Comparison of ENCODE assay signal across 8 cellular contexts in the genomic region with DNA sequence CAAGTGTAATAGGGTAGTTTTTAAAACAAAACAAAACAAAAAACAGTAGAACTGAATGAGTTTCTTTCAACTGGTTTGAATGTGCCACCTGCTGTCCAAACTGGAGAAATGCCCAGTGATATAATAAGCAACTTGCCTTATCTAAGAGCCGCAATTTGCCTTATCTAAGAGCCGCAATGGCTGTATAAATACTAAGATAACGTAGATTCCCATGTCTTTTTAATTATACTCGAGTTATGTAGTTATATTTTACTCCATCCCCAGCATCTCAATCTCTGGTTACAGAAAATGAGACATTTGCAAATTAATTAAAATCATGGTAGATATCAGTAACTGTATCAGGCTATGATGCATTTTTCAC.
DNase-seq lines count a peak whose midpoint lies in the region; ATAC-seq, FAIRE-seq and TF ChIP-seq lines count a peak whose summit lies in the region.

No MANE protein-coding gene starts in this region.

- H3K79me2 ChIP-seq in OCI-LY1 (ENCODE audit: insufficient read depth, low read length), result no peaks in the 10 kb centered on the region

- H3K4me3 ChIP-seq in BLaER1 (no peak overlapping the region), OCI-LY1 (ENCODE audit: low read depth, low read length, poor library complexity, severe bottlenecking) (no peak overlapping the region)

- DNase-seq in natural killer cell treated with Interleukin-12 subunit alpha and Interleukin-12 subunit beta and Interleukin-15 and Interleukin-18, amount 100 ng/mL, for 72 hours (ENCODE audit: low spot score), result no peak
- DNase-seq in T-helper 2 cell treated with Interferon-gamma antibody and Interleukin-4, amounts not matched to agents 5 μg/mL and 100 μg/mL, for 36 hours (ENCODE audit: low spot score), result no peak

- H3K36me3 ChIP-seq in BLaER1, result peaks cover 44% of the 10 kb centered on the region
- H3K36me3 ChIP-seq in OCI-LY1 (ENCODE audit: insufficient read depth, low read length), result no peaks in the 10 kb centered on the region

- H3K4me3 Mint-ChIP-seq in natural killer cell treated with Interleukin-12 subunit alpha and Interleukin-12 subunit beta and Interleukin-15 and Interleukin-18, amount 100 ng/mL, for 72 hours, result peak overlapping the region; percentile 37
- no peak overlapping the region for H3K4me3 Mint-ChIP-seq in T-helper 2 cell treated with Interferon-gamma antibody and Interleukin-4, amounts not matched to agents 5 μg/mL and 100 μg/mL, for 36 hours

- H3K4me2 ChIP-seq in BLaER1, result peak overlapping the region; percentile 87
- no peak overlapping the region for H3K4me2 ChIP-seq in OCI-LY1 (ENCODE audit: low read length)

- no peaks in the 10 kb centered on the region for H3F3A ChIP-seq in OCI-LY1 (ENCODE audit: insufficient read depth, low read length)

- peak overlapping the region in 1 of 2 donors; percentile 40 for H3K27ac Mint-ChIP-seq in natural killer cell treated with Interleukin-12 subunit alpha and Interleukin-12 subunit beta and Interleukin-15 and Interleukin-18, amount 100 ng/mL, for 72 hours
- H3K27ac Mint-ChIP-seq in T-helper 2 cell treated with Interferon-gamma antibody and Interleukin-4, amounts not matched to agents 5 μg/mL and 100 μg/mL, for 36 hours, result no peak overlapping the region

- no peaks in the 10 kb centered on the region for H3K36me3 Mint-ChIP-seq in natural killer cell treated with Interleukin-12 subunit alpha and Interleukin-12 subunit beta and Interleukin-15 and Interleukin-18, amount 100 ng/mL, for 72 hours
- H3K36me3 Mint-ChIP-seq in T-helper 2 cell treated with Interferon-gamma antibody and Interleukin-4, amounts not matched to agents 5 μg/mL and 100 μg/mL, for 36 hours (ENCODE audit: low read depth), result peaks cover 11% of the 10 kb centered on the region

- ATAC-seq in GM21786 (IDR thresholded peaks at IDR 0.05; ENCODE audit: unreplicated experiment) (peak; percentile 49), GM21381 (IDR thresholded peaks at IDR 0.05; ENCODE audit: unreplicated experiment) (no peak), HG02678 (IDR thresholded peaks at IDR 0.05; ENCODE audit: unreplicated experiment) (no peak)
- ATAC-seq in natural killer cell treated with Interleukin-12 subunit alpha and Interleukin-12 subunit beta and Interleukin-15 and Interleukin-18, amount 100 ng/mL, for 72 hours, result no peak

- H3K9me3 ChIP-seq in BLaER1 (no peaks in the 10 kb centered on the region), OCI-LY1 (ENCODE audit: low read length) (no peaks in the 10 kb centered on the region)

- H3K27ac ChIP-seq in BLaER1 (no peak overlapping the region), OCI-LY1 (ENCODE audit: low read depth, low read length, poor library complexity, severe bottlenecking) (no peak overlapping the region)

- H3K4me1 Mint-ChIP-seq in natural killer cell treated with Interleukin-12 subunit alpha and Interleukin-12 subunit beta and Interleukin-15 and Interleukin-18, amount 100 ng/mL, for 72 hours (ENCODE audit: low read depth in 2 of 2), result peaks cover 34 to 62% of the 10 kb centered on the region in 2 donors
- peaks cover 38% of the 10 kb centered on the region for H3K4me1 Mint-ChIP-seq in T-helper 2 cell treated with Interferon-gamma antibody and Interleukin-4, amounts not matched to agents 5 μg/mL and 100 μg/mL, for 36 hours (ENCODE audit: low read depth)

- FAIRE-seq in endometrium (lab: Jason Lieb, UNC), result peak; percentile 12

- H3K9me3 Mint-ChIP-seq in natural killer cell treated with Interleukin-12 subunit alpha and Interleukin-12 subunit beta and Interleukin-15 and Interleukin-18, amount 100 ng/mL, for 72 hours, result no peaks in the 10 kb centered on the region
- H3K9me3 Mint-ChIP-seq in T-helper 2 cell treated with Interferon-gamma antibody and Interleukin-4, amounts not matched to agents 5 μg/mL and 100 μg/mL, for 36 hours, result no peaks in the 10 kb centered on the region

- H2AFZ ChIP-seq in OCI-LY1 (ENCODE audit: low read length), result no peak overlapping the region

- H3K9me2 ChIP-seq in OCI-LY1 (ENCODE audit: low read depth, low read length), result no peaks in the 10 kb centered on the region

- H4K20me1 ChIP-seq in BLaER1 (peaks cover 96% of the 10 kb centered on the region), OCI-LY1 (ENCODE audit: insufficient read depth, low read length) (no peaks in the 10 kb centered on the region)

- H3K27me3 ChIP-seq in BLaER1 (no peaks in the 10 kb centered on the region), OCI-LY1 (ENCODE audit: insufficient read depth, low read length) (no peaks in the 10 kb centered on the region)

- no peaks in the 10 kb centered on the region for H3K27me3 Mint-ChIP-seq in natural killer cell treated with Interleukin-12 subunit alpha and Interleukin-12 subunit beta and Interleukin-15 and Interleukin-18, amount 100 ng/mL, for 72 hours
- no peaks in the 10 kb centered on the region for H3K27me3 Mint-ChIP-seq in T-helper 2 cell treated with Interferon-gamma antibody and Interleukin-4, amounts not matched to agents 5 μg/mL and 100 μg/mL, for 36 hours (ENCODE audit: low read depth)

- H3K4me1 ChIP-seq in BLaER1, result peaks cover 69% of the 10 kb centered on the region
- H3K4me1 ChIP-seq in OCI-LY1 (ENCODE audit: insufficient read depth, low read length, severe bottlenecking), result no peaks in the 10 kb centered on the region

- no peak overlapping the region for H3K9ac ChIP-seq in BLaER1
- H3K9ac ChIP-seq in OCI-LY1 (ENCODE audit: low read length), result no peak overlapping the region

- peak; percentile 75 for TF ChIP-seq CTCF in OCI-LY1 (IDR thresholded peaks at IDR 0.05; ENCODE audit: low read length)
